ENCODE assay signal across 1 cellular context in genomic region chr12:14770495-14771313, GRCh38.
TF ChIP-seq lines count a peak whose summit lies in the region.

No MANE protein-coding gene starts in this region.

TF ChIP-seq in GM12878, 131 proteins besides CTCF, POLR2A, EP300 and RAD21 (continued from another document):
- TF ChIP-seq SKIL (IDR thresholded peaks at IDR 0.05; ENCODE audit: low read depth, poor library complexity, severe bottlenecking) (peak; percentile 82), TBL1XR1 (IDR thresholded peaks at IDR 0.05; ENCODE audit: low read depth, low read length) (peak; percentile 74; the same call in 1 of the 2 replicates), RBBP5 (conservative IDR thresholded peaks at IDR 0.05) (no peak; the same call in 1 of the 2 replicates), MTA2 (IDR thresholded peaks at IDR 0.05; ENCODE audit: low read depth) (no peak; the same call in 1 of the 2 replicates), MLLT1 (IDR thresholded peaks at IDR 0.05) (peak; percentile 98), EED (IDR thresholded peaks at IDR 0.05; ENCODE audit: low read depth) (peak; percentile 45)
- TF ChIP-seq, protein P1, sequence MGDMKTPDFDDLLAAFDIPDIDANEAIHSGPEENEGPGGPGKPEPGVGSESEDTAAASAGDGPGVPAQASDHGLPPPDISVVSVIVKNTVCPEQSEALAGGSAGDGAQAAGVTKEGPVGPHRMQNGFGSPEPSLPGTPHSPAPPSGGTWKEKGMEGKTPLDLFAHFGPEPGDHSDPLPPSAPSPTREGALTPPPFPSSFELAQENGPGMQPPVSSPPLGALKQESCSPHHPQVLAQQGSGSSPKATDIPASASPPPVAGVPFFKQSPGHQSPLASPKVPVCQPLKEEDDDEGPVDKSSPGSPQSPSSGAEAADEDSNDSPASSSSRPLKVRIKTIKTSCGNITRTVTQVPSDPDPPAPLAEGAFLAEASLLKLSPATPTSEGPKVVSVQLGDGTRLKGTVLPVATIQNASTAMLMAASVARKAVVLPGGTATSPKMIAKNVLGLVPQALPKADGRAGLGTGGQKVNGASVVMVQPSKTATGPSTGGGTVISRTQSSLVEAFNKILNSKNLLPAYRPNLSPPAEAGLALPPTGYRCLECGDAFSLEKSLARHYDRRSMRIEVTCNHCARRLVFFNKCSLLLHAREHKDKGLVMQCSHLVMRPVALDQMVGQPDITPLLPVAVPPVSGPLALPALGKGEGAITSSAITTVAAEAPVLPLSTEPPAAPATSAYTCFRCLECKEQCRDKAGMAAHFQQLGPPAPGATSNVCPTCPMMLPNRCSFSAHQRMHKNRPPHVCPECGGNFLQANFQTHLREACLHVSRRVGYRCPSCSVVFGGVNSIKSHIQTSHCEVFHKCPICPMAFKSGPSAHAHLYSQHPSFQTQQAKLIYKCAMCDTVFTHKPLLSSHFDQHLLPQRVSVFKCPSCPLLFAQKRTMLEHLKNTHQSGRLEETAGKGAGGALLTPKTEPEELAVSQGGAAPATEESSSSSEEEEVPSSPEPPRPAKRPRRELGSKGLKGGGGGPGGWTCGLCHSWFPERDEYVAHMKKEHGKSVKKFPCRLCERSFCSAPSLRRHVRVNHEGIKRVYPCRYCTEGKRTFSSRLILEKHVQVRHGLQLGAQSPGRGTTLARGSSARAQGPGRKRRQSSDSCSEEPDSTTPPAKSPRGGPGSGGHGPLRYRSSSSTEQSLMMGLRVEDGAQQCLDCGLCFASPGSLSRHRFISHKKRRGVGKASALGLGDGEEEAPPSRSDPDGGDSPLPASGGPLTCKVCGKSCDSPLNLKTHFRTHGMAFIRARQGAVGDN (IDR thresholded peaks at IDR 0.05) = peak; percentile 97
